ENCODE assay signal across 9 cellular contexts in the genomic region with DNA sequence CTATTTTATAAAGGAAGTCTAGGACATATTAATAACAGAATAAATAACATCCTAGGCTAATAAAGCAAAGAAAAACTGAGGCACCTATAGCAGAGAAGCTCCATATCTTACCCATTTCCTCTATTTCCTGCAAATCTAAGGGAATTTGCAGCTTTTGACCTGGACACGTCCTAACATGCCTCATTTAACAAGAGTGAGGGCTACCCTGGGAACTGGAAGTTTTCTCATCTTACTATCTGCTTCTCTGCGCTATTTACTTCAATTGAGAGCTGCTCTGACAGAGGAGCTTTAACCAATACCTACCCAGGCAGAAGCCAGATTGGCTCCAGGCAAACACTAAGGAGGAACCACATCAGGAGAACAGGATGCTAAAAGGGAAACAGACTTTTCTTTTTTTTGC. TPM values are rescaled to one million over a fixed set of nuclear protein-coding genes. Genes with fewer than 3 reads are reported as not detected.
DNase-seq lines count a peak whose midpoint lies in the region; ATAC-seq and TF ChIP-seq lines count a peak whose summit lies in the region.
"Had no signal": no experiment of that assay in that cellular context is flagged by ENCODE, and none has a peak within 500 bp of the region (broad histone marks: within the 10 kb centered on the region; RNA-seq: fewer than 3 reads in every experiment).

No MANE protein-coding gene starts in this region.

- ATAC-seq in left lung (no peak), GM21515 (IDR thresholded peaks at IDR 0.05; ENCODE audit: unreplicated experiment) (no peak)

- H3K27ac ChIP-seq in brain microvascular endothelial cell (peak overlapping the region; percentile 70), left lung (peak overlapping the region; percentile 14 to 47), testis (peak overlapping the region; percentile 69 to 70)

- peaks cover 19% of the 10 kb centered on the region for H3K36me3 ChIP-seq in brain microvascular endothelial cell (replicated peaks)
- peaks cover 0 to 34% of the 10 kb centered on the region in 2 donors for H3K36me3 ChIP-seq in left lung
- no peaks in the 10 kb centered on the region for H3K36me3 ChIP-seq in testis (ENCODE audit: low read depth, missing control alignments)

- no peak for TF ChIP-seq POLR2A in testis (IDR thresholded peaks at IDR 0.05)

- WGBS in testis, 2 donors: 32 to 33% methylated on average over 2 of the region's 2 CpGs

- peak; percentile 57 for DNase-seq in KBM-7
- DNase-seq in brain microvascular endothelial cell: no peak
- DNase-seq in left lung: no peak
- no peak for DNase-seq in testis
- DNase-seq in NCI-H526 treated with DMSO at 0.1 percent for 48 hours (lab: John Stamatoyannopoulos, UW): no peak
- no peak for DNase-seq in GF-D8 (lab: John Stamatoyannopoulos, UW)
- DNase-seq in GDM1 (lab: John Stamatoyannopoulos, UW): no peak
- DNase-seq: NCI-H774 had no signal

- H3K4me1 ChIP-seq in left lung (peaks cover 35 to 50% of the 10 kb centered on the region in 2 donors), testis (peaks cover 43% of the 10 kb centered on the region)

- H3K27me3 ChIP-seq in brain microvascular endothelial cell (replicated peaks) (no peaks in the 10 kb centered on the region), left lung (no peaks in the 10 kb centered on the region), testis (no peaks in the 10 kb centered on the region)

- TF ChIP-seq CTCF in brain microvascular endothelial cell (IDR thresholded peaks at IDR 0.05; ENCODE audit: low read depth, low read length, missing control alignments) (no peak), left lung (IDR thresholded peaks at IDR 0.05) (no peak), testis (IDR thresholded peaks at IDR 0.05) (no peak)

- H3K9me3 ChIP-seq in left lung: no peaks in the 10 kb centered on the region
- H3K9me3 ChIP-seq in testis: no peaks in the 10 kb centered on the region

- intact Hi-C loops in left lung (cut with DNase I) (no loop called here), testis (cut with DNase I; ENCODE audit: low total_unique reads) (no loop called here)

- no peak overlapping the region for H3K4me3 ChIP-seq in brain microvascular endothelial cell (ENCODE audit: low read depth, low read length)
- no peak overlapping the region for H3K4me3 ChIP-seq in left lung
- no peak overlapping the region for H3K4me3 ChIP-seq in testis

- in situ Hi-C loops in KBM-7 (cut with MboI; ENCODE audit: low pct_unique_long_range_greater_than_20kb, low sequenced_read_pairs) (no loop called here), brain microvascular endothelial cell (cut with HindIII; ENCODE audit: low pct_ligation_motif_present, low sequenced_read_pairs) (no loop called here)

RNA-seq across cellular contexts. Expression of a gene that starts 5.7 kb away (rescaled TPM):
- total RNA-seq in left lung: 100 to 1,000 TPM; 195 to 285 TPM
- total RNA-seq in testis: 100 to 1,000 TPM; 493 to 511 TPM
- 1,385 TPM for polyA plus RNA-seq in testis (ENCODE audit: insufficient read depth, low read depth, low replicate concordance)

RNA-seq across cellular contexts. Expression of a gene that starts 43.6 kb away (rescaled TPM):
- total RNA-seq in left lung (1 to 10 TPM; 1.4 to 1.9 TPM), testis (under 1 TPM; 0.24 to 0.50 TPM)
- 0.26 TPM for polyA plus RNA-seq in testis (ENCODE audit: insufficient read depth, low read depth, low replicate concordance)
